1 cellular context compared by ENCODE assay signal in the genomic region with DNA sequence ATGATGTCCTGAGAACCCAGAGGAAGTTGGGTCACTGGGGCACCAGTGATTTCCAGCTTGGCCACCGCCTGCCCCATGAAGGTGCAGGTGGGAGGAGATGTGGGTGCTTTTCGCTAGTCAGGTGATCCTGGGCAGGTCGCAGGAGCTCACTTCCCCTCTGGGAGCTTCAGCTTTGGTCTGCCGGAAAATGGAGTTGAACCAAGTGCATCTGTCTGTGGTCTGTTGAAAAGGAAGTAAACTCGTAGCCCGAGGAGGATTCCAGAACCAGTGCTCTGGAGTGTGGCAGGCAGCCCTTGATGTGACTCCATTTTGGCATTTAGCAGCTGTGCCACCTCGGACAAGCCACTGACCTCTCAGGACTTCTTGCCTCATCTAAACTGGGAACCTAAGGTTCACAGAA.
TF ChIP-seq lines count a peak whose summit lies in the region.

No MANE protein-coding gene starts in this region.

TF ChIP-seq in H1, 55 proteins besides CTCF, POLR2A, EP300 and RAD21:
- TF ChIP-seq, protein P1, sequence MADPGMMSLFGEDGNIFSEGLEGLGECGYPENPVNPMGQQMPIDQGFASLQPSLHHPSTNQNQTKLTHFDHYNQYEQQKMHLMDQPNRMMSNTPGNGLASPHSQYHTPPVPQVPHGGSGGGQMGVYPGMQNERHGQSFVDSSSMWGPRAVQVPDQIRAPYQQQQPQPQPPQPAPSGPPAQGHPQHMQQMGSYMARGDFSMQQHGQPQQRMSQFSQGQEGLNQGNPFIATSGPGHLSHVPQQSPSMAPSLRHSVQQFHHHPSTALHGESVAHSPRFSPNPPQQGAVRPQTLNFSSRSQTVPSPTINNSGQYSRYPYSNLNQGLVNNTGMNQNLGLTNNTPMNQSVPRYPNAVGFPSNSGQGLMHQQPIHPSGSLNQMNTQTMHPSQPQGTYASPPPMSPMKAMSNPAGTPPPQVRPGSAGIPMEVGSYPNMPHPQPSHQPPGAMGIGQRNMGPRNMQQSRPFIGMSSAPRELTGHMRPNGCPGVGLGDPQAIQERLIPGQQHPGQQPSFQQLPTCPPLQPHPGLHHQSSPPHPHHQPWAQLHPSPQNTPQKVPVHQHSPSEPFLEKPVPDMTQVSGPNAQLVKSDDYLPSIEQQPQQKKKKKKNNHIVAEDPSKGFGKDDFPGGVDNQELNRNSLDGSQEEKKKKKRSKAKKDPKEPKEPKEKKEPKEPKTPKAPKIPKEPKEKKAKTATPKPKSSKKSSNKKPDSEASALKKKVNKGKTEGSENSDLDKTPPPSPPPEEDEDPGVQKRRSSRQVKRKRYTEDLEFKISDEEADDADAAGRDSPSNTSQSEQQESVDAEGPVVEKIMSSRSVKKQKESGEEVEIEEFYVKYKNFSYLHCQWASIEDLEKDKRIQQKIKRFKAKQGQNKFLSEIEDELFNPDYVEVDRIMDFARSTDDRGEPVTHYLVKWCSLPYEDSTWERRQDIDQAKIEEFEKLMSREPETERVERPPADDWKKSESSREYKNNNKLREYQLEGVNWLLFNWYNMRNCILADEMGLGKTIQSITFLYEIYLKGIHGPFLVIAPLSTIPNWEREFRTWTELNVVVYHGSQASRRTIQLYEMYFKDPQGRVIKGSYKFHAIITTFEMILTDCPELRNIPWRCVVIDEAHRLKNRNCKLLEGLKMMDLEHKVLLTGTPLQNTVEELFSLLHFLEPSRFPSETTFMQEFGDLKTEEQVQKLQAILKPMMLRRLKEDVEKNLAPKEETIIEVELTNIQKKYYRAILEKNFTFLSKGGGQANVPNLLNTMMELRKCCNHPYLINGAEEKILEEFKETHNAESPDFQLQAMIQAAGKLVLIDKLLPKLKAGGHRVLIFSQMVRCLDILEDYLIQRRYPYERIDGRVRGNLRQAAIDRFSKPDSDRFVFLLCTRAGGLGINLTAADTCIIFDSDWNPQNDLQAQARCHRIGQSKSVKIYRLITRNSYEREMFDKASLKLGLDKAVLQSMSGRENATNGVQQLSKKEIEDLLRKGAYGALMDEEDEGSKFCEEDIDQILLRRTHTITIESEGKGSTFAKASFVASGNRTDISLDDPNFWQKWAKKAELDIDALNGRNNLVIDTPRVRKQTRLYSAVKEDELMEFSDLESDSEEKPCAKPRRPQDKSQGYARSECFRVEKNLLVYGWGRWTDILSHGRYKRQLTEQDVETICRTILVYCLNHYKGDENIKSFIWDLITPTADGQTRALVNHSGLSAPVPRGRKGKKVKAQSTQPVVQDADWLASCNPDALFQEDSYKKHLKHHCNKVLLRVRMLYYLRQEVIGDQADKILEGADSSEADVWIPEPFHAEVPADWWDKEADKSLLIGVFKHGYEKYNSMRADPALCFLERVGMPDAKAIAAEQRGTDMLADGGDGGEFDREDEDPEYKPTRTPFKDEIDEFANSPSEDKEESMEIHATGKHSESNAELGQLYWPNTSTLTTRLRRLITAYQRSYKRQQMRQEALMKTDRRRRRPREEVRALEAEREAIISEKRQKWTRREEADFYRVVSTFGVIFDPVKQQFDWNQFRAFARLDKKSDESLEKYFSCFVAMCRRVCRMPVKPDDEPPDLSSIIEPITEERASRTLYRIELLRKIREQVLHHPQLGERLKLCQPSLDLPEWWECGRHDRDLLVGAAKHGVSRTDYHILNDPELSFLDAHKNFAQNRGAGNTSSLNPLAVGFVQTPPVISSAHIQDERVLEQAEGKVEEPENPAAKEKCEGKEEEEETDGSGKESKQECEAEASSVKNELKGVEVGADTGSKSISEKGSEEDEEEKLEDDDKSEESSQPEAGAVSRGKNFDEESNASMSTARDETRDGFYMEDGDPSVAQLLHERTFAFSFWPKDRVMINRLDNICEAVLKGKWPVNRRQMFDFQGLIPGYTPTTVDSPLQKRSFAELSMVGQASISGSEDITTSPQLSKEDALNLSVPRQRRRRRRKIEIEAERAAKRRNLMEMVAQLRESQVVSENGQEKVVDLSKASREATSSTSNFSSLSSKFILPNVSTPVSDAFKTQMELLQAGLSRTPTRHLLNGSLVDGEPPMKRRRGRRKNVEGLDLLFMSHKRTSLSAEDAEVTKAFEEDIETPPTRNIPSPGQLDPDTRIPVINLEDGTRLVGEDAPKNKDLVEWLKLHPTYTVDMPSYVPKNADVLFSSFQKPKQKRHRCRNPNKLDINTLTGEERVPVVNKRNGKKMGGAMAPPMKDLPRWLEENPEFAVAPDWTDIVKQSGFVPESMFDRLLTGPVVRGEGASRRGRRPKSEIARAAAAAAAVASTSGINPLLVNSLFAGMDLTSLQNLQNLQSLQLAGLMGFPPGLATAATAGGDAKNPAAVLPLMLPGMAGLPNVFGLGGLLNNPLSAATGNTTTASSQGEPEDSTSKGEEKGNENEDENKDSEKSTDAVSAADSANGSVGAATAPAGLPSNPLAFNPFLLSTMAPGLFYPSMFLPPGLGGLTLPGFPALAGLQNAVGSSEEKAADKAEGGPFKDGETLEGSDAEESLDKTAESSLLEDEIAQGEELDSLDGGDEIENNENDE (IDR thresholded peaks at IDR 0.05; ENCODE audit: insufficient replicate concordance, low read length): no peak
- TF ChIP-seq TBP (IDR thresholded peaks at IDR 0.05; ENCODE audit: low read depth, low read length) (no peak), TAF7 (optimal IDR thresholded peaks at IDR 0.05; ENCODE audit: borderline replicate concordance, low read depth, low read length) (no peak), JUND (IDR thresholded peaks at IDR 0.05; ENCODE audit: low read length) (no peak), FOSL1 (IDR thresholded peaks at IDR 0.05; ENCODE audit: insufficient read depth, low read depth, low read length) (no peak)
